In genomic region chr6:161443868-161444267, GRCh38 we compare ENCODE assay signal across 14 cellular contexts.
A peak's percentile ranks its signal among the peaks of the same experiment; 100 is the strongest.
DNase-seq lines count a peak whose midpoint lies in the region; ATAC-seq and TF ChIP-seq lines count a peak whose summit lies in the region.
"Had no signal": no experiment of that assay in that cellular context is flagged by ENCODE, and none has a peak within 500 bp of the region (broad histone marks: within the 10 kb centered on the region; RNA-seq: fewer than 3 reads in every experiment).

No MANE protein-coding gene starts in this region.

- H3K9me3 ChIP-seq in H9 (ENCODE audit: control insufficient read depth, low read depth, low read length) (no peaks in the 10 kb centered on the region), right lobe of liver (no peaks in the 10 kb centered on the region)
- H3K9me3 ChIP-seq: Caco-2, ovary had no signal

- H3K4me1 Mint-ChIP-seq in H9 = peaks cover 38 to 50% of the 10 kb centered on the region in 2 experiments
- peaks cover 3% of the 10 kb centered on the region for H3K4me1 Mint-ChIP-seq in activated CD8-positive, alpha-beta T cell treated with anti-CD3 and anti-CD28 coated beads, Interleukin-2, amount 10 ng/mL, durations not matched to agents 7 days and 5 days (ENCODE audit: low read depth)

- H2AFZ ChIP-seq in H9 (ENCODE audit: low read length) = no peak overlapping the region

- H3K4me3 ChIP-seq in right lobe of liver = no peak overlapping the region
- H3K4me3 ChIP-seq: ovary had no signal

- POLR2A ChIA-PET in activated CD8-positive, alpha-beta T cell treated with anti-CD3 and anti-CD28 coated beads, Interleukin-2, amount 10 ng/mL, durations not matched to agents 7 days and 5 days (lab: Charles Lee) = no interaction called here

- CTCF ChIA-PET in activated CD8-positive, alpha-beta T cell treated with anti-CD3 and anti-CD28 coated beads, Interleukin-2, amount 10 ng/mL, durations not matched to agents 7 days and 5 days (lab: Charles Lee) = interaction anchor here (1.1 kb wide), 1 partner anchor 25 kb away, joined by 3 read pairs; no protein-coding TSS in a partner anchor

- H3K27me3 Mint-ChIP-seq in H9 (ENCODE audit: low read depth) = peaks cover 41% of the 10 kb centered on the region
- no peaks in the 10 kb centered on the region for H3K27me3 Mint-ChIP-seq in activated CD8-positive, alpha-beta T cell treated with anti-CD3 and anti-CD28 coated beads, Interleukin-2, amount 10 ng/mL, durations not matched to agents 7 days and 5 days (ENCODE audit: low read depth)
- H3K27me3 Mint-ChIP-seq: activated T-cell treated with anti-CD3 and anti-CD28 coated beads, Interleukin-2, amount 50 U/mL, for 24 hours; IgD-negative memory B cell had no signal

- no peak overlapping the region for H3K56ac ChIP-seq in H9 (ENCODE audit: insufficient read length, low read depth, low read length)

- H3K14ac ChIP-seq in H9 (ENCODE audit: insufficient read depth, low read length) = no peak overlapping the region

- H3K9me3 Mint-ChIP-seq in H9 = no peaks in the 10 kb centered on the region
- no peaks in the 10 kb centered on the region for H3K9me3 Mint-ChIP-seq in activated CD8-positive, alpha-beta T cell treated with anti-CD3 and anti-CD28 coated beads, Interleukin-2, amount 10 ng/mL, durations not matched to agents 7 days and 5 days (ENCODE audit: insufficient read depth)
- H3K9me3 Mint-ChIP-seq: activated T-cell treated with anti-CD3 and anti-CD28 coated beads, Interleukin-2, amount 50 U/mL, for 24 hours had no signal

- H2BK20ac ChIP-seq in H9 (ENCODE audit: low read depth, low read length, poor library complexity, severe bottlenecking) = no peak overlapping the region

- H2AK5ac ChIP-seq in H9 (ENCODE audit: insufficient read length, low read length) = no peak overlapping the region

- no peak overlapping the region for H4K5ac ChIP-seq in H9 (ENCODE audit: insufficient read length, low read depth, low read length)

- no peaks in the 10 kb centered on the region for H3K36me3 ChIP-seq in right lobe of liver
- H3K36me3 ChIP-seq: ovary had no signal

- no peaks in the 10 kb centered on the region for H3K79me1 ChIP-seq in H9 (ENCODE audit: insufficient read depth, low read depth, low read length, poor library complexity, severe bottlenecking)

- no peak overlapping the region for H3K9ac ChIP-seq in H9 (ENCODE audit: extremely low read depth, insufficient read length, low read length)

- intact Hi-C loops in left ventricle myocardium superior (cut with micrococcal nuclease) (no loop called here), right lobe of liver (cut with DNase I) (no loop called here)

- no peak overlapping the region for H2BK15ac ChIP-seq in H9 (ENCODE audit: low read depth, low read length)

- H3K4me1 ChIP-seq in H9 (ENCODE audit: insufficient read depth, low read length) (peaks cover 5% of the 10 kb centered on the region; the same call in 1 of the 2 replicates), right lobe of liver (no peaks in the 10 kb centered on the region)
- H3K4me1 ChIP-seq: Caco-2 had no signal

- H3K27ac ChIP-seq in H9 (ENCODE audit: insufficient read length, low read depth, low read length) (no peak overlapping the region), right lobe of liver (no peak overlapping the region)
- H3K27ac ChIP-seq: ovary had no signal

- TF ChIP-seq POLR2A in right lobe of liver (IDR thresholded peaks at IDR 0.05) = no peak

- H3T11ph ChIP-seq in H9 (ENCODE audit: low read length) = no peak overlapping the region

- H3K27me3 ChIP-seq in H9 (ENCODE audit: insufficient read depth, low read length) (no peaks in the 10 kb centered on the region; the same call in 1 of the 2 replicates), right lobe of liver (no peaks in the 10 kb centered on the region)
- H3K27me3 ChIP-seq: ovary had no signal

- H2BK120ac ChIP-seq in H9 (ENCODE audit: low read depth, low read length, poor library complexity, severe bottlenecking) = no peak overlapping the region

- no peaks in the 10 kb centered on the region for H3K79me2 ChIP-seq in H9 (ENCODE audit: insufficient read depth, low read length)

- ATAC-seq in left ventricle myocardium superior (peak; percentile 49), HG03108 (IDR thresholded peaks at IDR 0.05; ENCODE audit: unreplicated experiment) (no peak), right lobe of liver (no peak)
- ATAC-seq in activated CD8-positive, alpha-beta T cell treated with anti-CD3 and anti-CD28 coated beads, Interleukin-2, amount 10 ng/mL, durations not matched to agents 7 days and 5 days = no peak

- no peak overlapping the region for H2BK12ac ChIP-seq in H9 (ENCODE audit: insufficient read length, low read depth, low read length)

- no peaks in the 10 kb centered on the region for H3K23me2 ChIP-seq in H9 (ENCODE audit: insufficient read length, low read depth, low read length, poor library complexity, severe bottlenecking)

- no peak overlapping the region for H2BK5ac ChIP-seq in H9 (ENCODE audit: insufficient read length, low read length)

- no peak for TF ChIP-seq CTCF in H9 (conservative IDR thresholded peaks at IDR 0.05)
- TF ChIP-seq CTCF in right lobe of liver (IDR thresholded peaks at IDR 0.05) = no peak

- no peak overlapping the region for H3K23ac ChIP-seq in H9 (ENCODE audit: insufficient read length, low read depth, low read length)

- H4K20me1 ChIP-seq in H9 (ENCODE audit: control insufficient read depth, insufficient read depth, insufficient read length) = no peaks in the 10 kb centered on the region

- WGBS in H9 (ENCODE audit: extremely low coverage, insufficient read length, low lambda C conversion rate) = no CpG with 5 or more reads among the region's 8 CpGs
- 82% methylated on average over 3 of the region's 8 CpGs for WGBS in right lobe of liver (ENCODE audit: insufficient coverage, low coverage, low lambda C conversion rate, missing lambda C conversion rate)

- H3K18ac ChIP-seq in H9 (ENCODE audit: insufficient read length, low read depth, low read length) = no peak overlapping the region

- H3K4ac ChIP-seq in H9 (ENCODE audit: low read depth, low read length) = no peak overlapping the region

- H4K91ac ChIP-seq in H9 (ENCODE audit: insufficient read length, low read depth, low read length) = no peak overlapping the region

- DNase-seq in H9 = peak; percentile 83
- peak; percentile 95 for DNase-seq in NCI-H69 (lab: John Stamatoyannopoulos, UW)
- peak; percentile 45 for DNase-seq in left ventricle myocardium superior
- DNase-seq in putamen (ENCODE audit: low spot score) = peak; percentile 42
- DNase-seq in right lobe of liver = no peak
- no peak for DNase-seq in activated CD8-positive, alpha-beta T cell treated with anti-CD3 and anti-CD28 coated beads, Interleukin-2, amount 10 ng/mL, durations not matched to agents 7 days and 5 days
- DNase-seq in SIG-M5 (lab: John Stamatoyannopoulos, UW) = no peak
- DNase-seq: activated T-cell treated with anti-CD3 and anti-CD28 coated beads, Interleukin-2, amount 50 U/mL, for 24 hours; Caco-2; GOT3; NCI-H2171 treated with DMSO at 0.1 percent for 48 hours had no signal

- H3K4me2 ChIP-seq in H9 (ENCODE audit: insufficient read depth, insufficient read length, low read length) = no peak overlapping the region

- no peaks in the 10 kb centered on the region for H3K36me3 Mint-ChIP-seq in H9 (ENCODE audit: insufficient read depth in 1 of 3, low read depth in 3 of 3)
- H3K36me3 Mint-ChIP-seq in activated CD8-positive, alpha-beta T cell treated with anti-CD3 and anti-CD28 coated beads, Interleukin-2, amount 10 ng/mL, durations not matched to agents 7 days and 5 days (ENCODE audit: low read depth) = no peaks in the 10 kb centered on the region

- no peak overlapping the region for H4K8ac ChIP-seq in H9 (replicated peaks; ENCODE audit: insufficient read length, low read depth, low read length)

- no peak overlapping the region for H3K4me3 Mint-ChIP-seq in H9
- no peak overlapping the region for H3K4me3 Mint-ChIP-seq in activated CD8-positive, alpha-beta T cell treated with anti-CD3 and anti-CD28 coated beads, Interleukin-2, amount 10 ng/mL, durations not matched to agents 7 days and 5 days
- H3K4me3 Mint-ChIP-seq: activated T-cell treated with anti-CD3 and anti-CD28 coated beads, Interleukin-2, amount 50 U/mL, for 24 hours; IgD-negative memory B cell had no signal

- H3K27ac Mint-ChIP-seq in H9 = peak overlapping the region in 1 of 3 experiments; percentile 72; a peak in 1 of 7 replicates
- no peak overlapping the region for H3K27ac Mint-ChIP-seq in activated CD8-positive, alpha-beta T cell treated with anti-CD3 and anti-CD28 coated beads, Interleukin-2, amount 10 ng/mL, durations not matched to agents 7 days and 5 days
- H3K27ac Mint-ChIP-seq: activated T-cell treated with anti-CD3 and anti-CD28 coated beads, Interleukin-2, amount 50 U/mL, for 24 hours; IgD-negative memory B cell had no signal

Comparison
In these comparisons a context has a peak if more than half of its experiments do, and no peak if none do; other contexts are left out.
1. DNase-seq: peak in H9 (single experiment), NCI-H69 (single experiment), left ventricle myocardium superior (single experiment) and putamen (single experiment); none in right lobe of liver (0 of 3), activated CD8-positive, alpha-beta T cell treated with anti-CD3 and anti-CD28 coated beads, Interleukin-2, amount 10 ng/mL, durations not matched to agents 7 days and 5 days (single experiment) and SIG-M5 (single experiment).